8 cellular contexts compared by ENCODE assay signal in the genomic region with DNA sequence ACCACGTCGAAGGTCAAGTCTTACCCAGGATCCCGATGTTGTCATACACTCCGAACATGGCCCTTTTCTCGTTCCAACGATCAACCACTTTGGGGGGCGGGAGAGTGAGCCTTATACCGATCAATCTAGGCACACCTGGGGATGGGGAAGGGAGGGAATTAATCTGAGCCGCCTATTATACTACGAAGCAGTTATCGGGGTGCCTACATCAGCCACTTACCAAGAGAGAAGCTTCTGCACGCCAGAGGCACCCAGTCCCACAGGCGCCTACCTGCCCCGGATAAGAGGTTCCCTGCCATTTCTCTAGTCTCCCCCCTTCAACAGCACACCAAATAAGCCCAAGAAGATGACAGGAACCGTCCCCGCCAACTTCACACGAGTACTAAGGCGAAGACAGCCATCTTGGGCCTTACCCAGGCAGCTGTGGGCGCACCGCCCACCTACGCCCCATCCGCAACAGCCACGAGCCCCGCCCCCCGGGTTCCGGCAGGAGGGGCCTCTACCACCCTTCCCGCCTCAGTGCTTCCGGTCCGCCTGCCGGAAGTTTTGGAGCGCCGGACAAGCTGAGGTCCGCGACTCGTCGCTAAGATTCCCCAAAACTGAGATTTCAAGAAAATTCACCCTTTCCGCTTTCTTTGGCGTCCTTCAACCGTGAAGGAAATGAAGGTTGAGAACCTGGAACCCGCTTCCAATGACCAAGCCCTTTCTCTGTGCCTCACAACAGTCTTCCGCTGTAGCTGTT. TPM values are rescaled to one million over a fixed set of nuclear protein-coding genes. Genes with fewer than 3 reads are reported as not detected.
DNase-seq lines count a peak whose midpoint lies in the region; ATAC-seq, FAIRE-seq and TF ChIP-seq lines count a peak whose summit lies in the region.

A gene (minus strand): TSS at position 425 of the 742 bp plus-strand sequence. CDS start 126 bp downstream, at position 299.

- peak within 1 kb of the TSS; percentile 8 for H2BK12ac ChIP-seq in trophoblast cell (ENCODE audit: low read length)

- FAIRE-seq in GM12891 (lab: Jason Lieb, UNC), result peak; percentile 96

- H3K4me3 Mint-ChIP-seq in T-cell, result peak within 1 kb of the TSS; percentile 93 to 97 (median 93)

- H3K27ac Mint-ChIP-seq in T-cell, result peak within 1 kb of the TSS; percentile 91 to 98

- CTCF ChIA-PET in T-cell (lab: Charles Lee), result interaction anchor here in 1 of 2 donors (0.7 to 2.0 kb wide), 4 partner anchors 22 to 45 kb away, joined by 3 to 10 read pairs (median 4); a partner anchor contains a TSS

- H3K79me2 ChIP-seq in trophoblast cell (ENCODE audit: control insufficient read depth, insufficient read depth, low read length, poor library complexity), result peaks cover 5% of the 10 kb centered on the region

- TF ChIP-seq EP300 in tibial nerve (IDR thresholded peaks at IDR 0.05), result peak; percentile 63 to 98

- peaks cover 0 to 6% of the 10 kb centered on the region in 2 experiments for H3K4me1 ChIP-seq in trophoblast cell (ENCODE audit: control insufficient read depth in 1 of 2, insufficient read depth in 2 of 2, low read length in 2 of 2)
- H3K4me1 ChIP-seq in tibial nerve, result peaks cover 0 to 28% (median 20%) of the 10 kb centered on the region in 4 donors

- peak within 1 kb of the TSS; percentile 87 for H3K18ac ChIP-seq in trophoblast cell (ENCODE audit: low read length)

- peaks cover 37 to 39% (median 38%) of the 10 kb centered on the region in 3 donors for H3K4me1 Mint-ChIP-seq in T-cell

- ATAC-seq in HG02840 (IDR thresholded peaks at IDR 0.05; ENCODE audit: low FRiP score, unreplicated experiment), result peak; percentile 56
- ATAC-seq in T-cell (replicated peaks in 1 of 4), result peak; percentile 79 to 81 (median 80)

- H2BK5ac ChIP-seq in trophoblast cell (ENCODE audit: low read depth, low read length, poor library complexity), result peak within 1 kb of the TSS; percentile 85

- H2BK120ac ChIP-seq in trophoblast cell (ENCODE audit: insufficient read depth, low read length, poor library complexity), result peak within 1 kb of the TSS; percentile 52

- TF ChIP-seq POLR2A in GM12891 (IDR thresholded peaks at IDR 0.05; ENCODE audit: low read depth, low read length) (peak; percentile 96), tibial nerve (IDR thresholded peaks at IDR 0.05) (peak; percentile 62 to 89)

- H3K9me3 ChIP-seq in trophoblast cell (ENCODE audit: insufficient read depth, low read depth, low read length) (peaks cover 2% of the 10 kb centered on the region), tibial nerve (no peaks in the 10 kb centered on the region)

- peak within 1 kb of the TSS; percentile 85 for H3K4me2 ChIP-seq in trophoblast cell (ENCODE audit: low read length)

- DNase-seq in GM12891 (ENCODE audit: insufficient read length, low spot score) (peak; percentile 82), NCI-H146 (lab: John Stamatoyannopoulos, UW) (peak; percentile 99), T-cell (peak; percentile 82 to 97 (median 94)), cardiac septum (ENCODE audit: low spot score) (peak; percentile 99), trophoblast cell (peak; percentile 93 to 96), tibial nerve (ENCODE audit: low spot score in 2 of 2) (peak; percentile 91 to 95)

- H3K27ac ChIP-seq in adipose tissue (ENCODE audit: low read depth, low read length) (peak within 1 kb of the TSS; percentile 66), trophoblast cell (ENCODE audit: low read depth, low read length) (peak within 1 kb of the TSS; percentile 95), tibial nerve (peak within 1 kb of the TSS; percentile 88 to 98 (median 96))

- H3K36me3 Mint-ChIP-seq in T-cell, result peaks cover 14% of the 10 kb centered on the region

- no peaks in the 10 kb centered on the region for H3K27me3 Mint-ChIP-seq in T-cell

- no peaks in the 10 kb centered on the region for H3K27me3 ChIP-seq in trophoblast cell (ENCODE audit: insufficient read depth, low read length)
- peaks cover 0 to 1% of the 10 kb centered on the region in 2 donors for H3K27me3 ChIP-seq in tibial nerve

- H4K12ac ChIP-seq in trophoblast cell (ENCODE audit: low read depth, low read length), result peak within 1 kb of the TSS; percentile 90

- H3K14ac ChIP-seq in trophoblast cell (ENCODE audit: low read length), result peak within 1 kb of the TSS; percentile 93

- intact Hi-C loops in cardiac septum (cut with DNase I), result loop anchor here (2.0 kb wide), 2 partner anchors 42 kb away; a partner anchor contains a TSS

- H3K4me3 ChIP-seq in trophoblast cell (ENCODE audit: low read depth, low read length), result peak within 1 kb of the TSS; percentile 85
- peak within 1 kb of the TSS; percentile 76 to 88 (median 82) for H3K4me3 ChIP-seq in tibial nerve

- peak within 1 kb of the TSS; percentile 89 for H2AFZ ChIP-seq in trophoblast cell (ENCODE audit: insufficient read depth, low read length, poor library complexity)

- H4K8ac ChIP-seq in trophoblast cell (ENCODE audit: low read depth, low read length), result peak within 1 kb of the TSS; percentile 85

- H3K36me3 ChIP-seq in trophoblast cell (ENCODE audit: control insufficient read depth in 1 of 2, insufficient read depth in 2 of 2, low read length in 2 of 2) (peaks cover 4 to 11% of the 10 kb centered on the region in 2 experiments), tibial nerve (peaks cover 0 to 29% (median under 1%) of the 10 kb centered on the region in 3 donors)

- no peaks in the 10 kb centered on the region for H3K9me3 Mint-ChIP-seq in T-cell

- peak within 1 kb of the TSS; percentile 89 for H2AK5ac ChIP-seq in trophoblast cell (ENCODE audit: low read length)

- POLR2A ChIA-PET in T-cell (lab: Charles Lee), result interaction anchor here (0.6 to 1.4 kb wide), 4 partner anchors 22 to 197 kb away, joined by 3 to 11 read pairs (median 4); a partner anchor contains a TSS

- peaks cover 8% of the 10 kb centered on the region for H3K79me1 ChIP-seq in trophoblast cell (ENCODE audit: low read length)

- TF ChIP-seq CTCF in tibial nerve (IDR thresholded peaks at IDR 0.05), result no peak

- peak within 1 kb of the TSS; percentile 92 for H3K9ac ChIP-seq in trophoblast cell (ENCODE audit: low read length)

- H4K91ac ChIP-seq in trophoblast cell (ENCODE audit: low read depth, low read length), result peak within 1 kb of the TSS; percentile 86

- 0 to 1% (median 1%) methylated on average over 41 of the region's 41 CpGs for WGBS in adipose tissue, 3 donors
- WGBS in trophoblast cell (ENCODE audit: extremely low coverage, insufficient coverage, insufficient read length), result no CpG with 5 or more reads among the region's 41 CpGs
- WGBS in tibial nerve, 2 donors, result 1% methylated on average over 33 to 41 of the region's 41 CpGs

- no peak within 1 kb of the TSS for H3K23ac ChIP-seq in trophoblast cell (ENCODE audit: low read length)

- H3K4ac ChIP-seq in trophoblast cell (ENCODE audit: low read depth, low read length), result peak within 1 kb of the TSS; percentile 81

TF ChIP-seq in GM12891, 5 proteins besides CTCF, POLR2A, EP300 and RAD21:
- TF ChIP-seq POU2F2 (IDR thresholded peaks at IDR 0.05; ENCODE audit: low read depth, low read length) (no peak; the same call in 1 of the 2 replicates), PAX5 (IDR thresholded peaks at IDR 0.05; ENCODE audit: insufficient read depth, low read length, severe bottlenecking) (no peak), TAF1 (IDR thresholded peaks at IDR 0.05; ENCODE audit: low read depth, low read length) (peak; percentile 90), SPI1 (IDR thresholded peaks at IDR 0.05; ENCODE audit: low read depth, low read length) (no peak), POLR2AphosphoS5 (IDR thresholded peaks at IDR 0.05; ENCODE audit: low read depth, low read length) (peak; percentile 89)

RNA-seq across cellular contexts. Expression of the gene that starts here (rescaled TPM):
- 236 TPM for polyA plus RNA-seq in GM12891 (2012; ENCODE audit: low read depth, missing spikeins)
- total RNA-seq in T-cell (10 to 100 TPM; 34.3 to 86.6 (median 80.3) TPM), cardiac septum (174 TPM), tibial nerve (100 to 1,000 TPM in 2 of 4 donors, 10 to 100 TPM in 2; 47.4 to 127 (median 89.0) TPM)
- 100 to 1,000 TPM in 1 of 3 donors, 10 to 100 TPM in 2; 74.8 to 100 (median 94.9) TPM for polyA plus RNA-seq in adipose tissue
- 534 and 575 TPM in 2 replicates for polyA plus RNA-seq in trophoblast cell (2013)

Comparison
In these comparisons a context has a peak if more than half of its experiments do, and no peak if none do; other contexts are left out.
1. Peak in every context shown above with its lines: DNase-seq, ATAC-seq, H3K4me3 ChIP-seq and H3K27ac ChIP-seq.